Comparison of ENCODE assay signal across 30 cellular contexts in the genomic region with DNA sequence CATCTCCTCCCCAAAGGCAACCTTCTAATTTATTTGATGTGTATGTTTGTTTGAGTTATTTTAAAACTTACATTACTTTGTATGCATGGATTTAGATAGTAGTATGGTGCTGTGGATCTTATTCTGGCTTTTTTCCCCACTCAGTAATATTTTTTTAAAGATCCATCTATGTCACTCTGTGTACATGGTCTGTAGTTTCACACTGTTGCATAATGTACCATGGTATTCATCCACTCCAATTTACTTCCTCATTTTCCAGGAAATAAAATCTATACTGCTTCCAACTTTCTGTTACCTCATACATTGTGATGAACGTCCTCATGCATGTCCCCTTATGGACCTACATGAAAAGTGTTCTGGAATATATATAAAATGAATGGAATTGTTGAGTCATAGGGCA. TPM values are rescaled to one million over a fixed set of nuclear protein-coding genes. Genes with fewer than 3 reads are reported as not detected.
DNase-seq lines count a peak whose midpoint lies in the region; ATAC-seq, FAIRE-seq and TF ChIP-seq lines count a peak whose summit lies in the region.
"Had no signal": no experiment of that assay in that cellular context is flagged by ENCODE, and none has a peak within 500 bp of the region (broad histone marks: within the 10 kb centered on the region; RNA-seq: fewer than 3 reads in every experiment).

No MANE protein-coding gene starts in this region.

- no peak overlapping the region for H3K9ac ChIP-seq in K562 (ENCODE audit: insufficient read depth in 1 of 2, low read depth in 2 of 2, low read length in 2 of 2)
- H3K9ac ChIP-seq: BLaER1, SK-N-SH had no signal

- H4K20me1 ChIP-seq in K562 (replicated peaks; ENCODE audit: control insufficient read depth, insufficient read depth, low read length): no peaks in the 10 kb centered on the region
- H4K20me1 ChIP-seq: BLaER1 had no signal

- H3K4me1 ChIP-seq in K562 (replicated peaks in 1 of 2; ENCODE audit: control insufficient read depth in 2 of 2, insufficient read depth in 2 of 2, low read length in 2 of 2) (no peaks in the 10 kb centered on the region), upper lobe of right lung (no peaks in the 10 kb centered on the region)
- H3K4me1 ChIP-seq: BLaER1, Peyer's patch had no signal

- no peak overlapping the region for H2AFZ ChIP-seq in K562 (ENCODE audit: low read depth, low read length)

- no peaks in the 10 kb centered on the region for H3K9me3 ChIP-seq in K562 (replicated peaks; ENCODE audit: control insufficient read depth, insufficient read depth, low read depth, low read length)
- no peaks in the 10 kb centered on the region for H3K9me3 ChIP-seq in upper lobe of right lung
- H3K9me3 ChIP-seq: BLaER1, MG63, Peyer's patch, SK-N-SH had no signal

- no peaks in the 10 kb centered on the region for H3K36me3 ChIP-seq in K562 (ENCODE audit: control insufficient read depth, insufficient read depth, low read length)
- H3K36me3 ChIP-seq in upper lobe of right lung: no peaks in the 10 kb centered on the region
- H3K36me3 ChIP-seq: BLaER1, MG63, Peyer's patch had no signal

- H3K4me2 ChIP-seq in K562 (ENCODE audit: insufficient read depth, low read length): no peak overlapping the region
- H3K4me2 ChIP-seq: BLaER1, SK-N-SH had no signal

- no peaks in the 10 kb centered on the region for H3K27me3 ChIP-seq in K562 (ENCODE audit: control insufficient read depth in 2 of 2, insufficient read depth in 2 of 2, low read length in 2 of 2)
- no peaks in the 10 kb centered on the region for H3K27me3 ChIP-seq in upper lobe of right lung
- H3K27me3 ChIP-seq: BLaER1, MG63, Peyer's patch had no signal

- no peak for TF ChIP-seq POLR2A in NB4 (IDR thresholded peaks at IDR 0.05; ENCODE audit: extremely low read depth, insufficient read length)
- TF ChIP-seq POLR2A in K562 (conservative IDR thresholded peaks at IDR 0.05): no peak

- no peaks in the 10 kb centered on the region for H3K79me2 ChIP-seq in K562 (ENCODE audit: control insufficient read depth, insufficient read depth, low read length)

- TF ChIP-seq CTCF in NB4 (IDR thresholded peaks at IDR 0.05; ENCODE audit: low read depth, low read length) (no peak), K562 (IDR thresholded peaks at IDR 0.05 in 2 of 3, conservative IDR thresholded peaks at IDR 0.05 in 1 of 3; ENCODE audit: insufficient read depth in 2 of 3, low read depth in 1 of 3, low read length in 3 of 3) (no peak), upper lobe of right lung (IDR thresholded peaks at IDR 0.05) (no peak)

- in situ Hi-C loops in K562 (cut with MboI): no loop called here

- WGBS in K562 (ENCODE audit: insufficient coverage, low coverage, missing lambda C conversion rate): 0% methylated on average over 1 of the region's 1 CpG

- BruUV-seq in K562 (replicated peaks; lab: Mats Ljungman, UMichigan): no TSS peak

- TF ChIP-seq RAD21 in K562 (CRISPR knock-in tag; conservative IDR thresholded peaks at IDR 0.05 in 1 of 2, IDR thresholded peaks at IDR 0.05 in 1 of 2): no peak

- no peaks in the 10 kb centered on the region for H3K9me1 ChIP-seq in K562 (ENCODE audit: control insufficient read depth, insufficient read depth, low read length)

- H3K27ac ChIP-seq in K562 (ENCODE audit: extremely low read depth, low read depth, low read length) (no peak overlapping the region), upper lobe of right lung (no peak overlapping the region)
- H3K27ac ChIP-seq: BLaER1, Peyer's patch had no signal

- TF ChIP-seq EP300 in K562 (IDR thresholded peaks at IDR 0.05; ENCODE audit: low read length): peak; percentile 33; the same call in 1 of the 2 replicates

- FAIRE-seq in K562 (lab: Jason Lieb, UNC): no peak
- FAIRE-seq: GM12891, H54, HepG2 had no signal

- H3K4me3 ChIP-seq in NB4 (ENCODE audit: low read depth, low read length): no peak overlapping the region
- no peak overlapping the region for H3K4me3 ChIP-seq in K562
- H3K4me3 ChIP-seq in upper lobe of right lung: no peak overlapping the region
- H3K4me3 ChIP-seq: BLaER1, MG63, Peyer's patch had no signal

- DNase-seq in SKM-1 treated with dmso at 0.1 percent for 144 hours (lab: John Stamatoyannopoulos, UW; ENCODE audit: unreplicated experiment) (peak; percentile 39), SKM-1 (lab: John Stamatoyannopoulos, UW; ENCODE audit: unreplicated experiment) (no peak), NB4 (ENCODE audit: low read depth) (peak; percentile 12), K562 (ENCODE audit: extremely low read depth in 1 of 4, low spot score in 3 of 4) (no peak), upper lobe of right lung (no peak), left colon (no peak), GF-D8 (lab: John Stamatoyannopoulos, UW) (no peak)
- DNase-seq: CD4-positive, alpha-beta memory T cell; COR-L47; DMS 273 treated with DMSO at 0.1 percent for 48 hours; DMS79; EL; GDM1; MG63; NCI-H1105; NCI-H146; NCI-H1930; NCI-H446; NCI-H524 treated with DMSO at 0.1 percent for 48 hours; NCI-H774; Peyer's patch; SHP77 treated with DMSO at 0.1 percent for 48 hours; SK-N-SH; T-cell had no signal

- peak; percentile 42; the same call in 2 of the 3 replicates for ATAC-seq in K562
- peak; percentile 48 for ATAC-seq in upper lobe of right lung
- no peak for ATAC-seq in left colon
- no peak for ATAC-seq in HG03460 (IDR thresholded peaks at IDR 0.05; ENCODE audit: unreplicated experiment)
- ATAC-seq: HepG2, T-cell had no signal

- CTCF ChIA-PET in K562 (lab: Yijun Ruan, JAX; ENCODE audit: low intra/inter-chr PET ratio): no interaction called here

- intact Hi-C loops in K562 (cut with micrococcal nuclease): no loop called here
- intact Hi-C loops in upper lobe of right lung (cut with DNase I): no loop called here
- intact Hi-C loops in left colon (cut with DNase I, micrococcal nuclease): no loop called here

- POLR2A ChIA-PET in K562 (lab: Yijun Ruan, JAX): interaction anchor here (0.6 to 1.7 kb wide), 2 partner anchors 10 to 393 kb away, joined by 3 to 5 read pairs; no protein-coding TSS in a partner anchor

RNA-seq across cellular contexts. Expression of a gene that starts 17.6 kb away (rescaled TPM):
- total RNA-seq in K562 (2011; cell fraction: chromatin; rRNA removed; ENCODE audit: low replicate concordance): not detected in 2 replicates
- total RNA-seq in K562 (2011; cell fraction: nucleolus; rRNA removed): not detected in 2 replicates
- total RNA-seq in K562 (2011; cell fraction: nucleoplasm; rRNA removed): not detected in 2 replicates
- total RNA-seq in K562 (2014; rRNA removed): 0.12 TPM in 1 of 2 replicates, not detected in the other
- not detected in 2 replicates for total RNA-seq in K562 (2014; rRNA removed; fragmentation: Illumina TruSeq; extraction: Trizol)
- 0.08 TPM in 1 of 2 replicates, not detected in the other for total RNA-seq in K562 (2015; rRNA removed; fragmentation: Illumina TruSeq; extraction: Trizol)
- total RNA-seq in K562 (2021): 0.09 and 0.16 TPM in 2 replicates
- polyA plus RNA-seq in K562 (2011; rRNA removed): not detected in 2 replicates
- not detected in 2 replicates for polyA plus RNA-seq in K562 (2011; cell fraction: cytosol; rRNA removed)
- not detected in 2 replicates for polyA plus RNA-seq in K562 (2011; cell fraction: nucleus; rRNA removed)
- 0.07 and 0.96 TPM in 2 replicates for polyA plus RNA-seq in K562 (2012)
- 0.07 TPM in 1 of 2 replicates, not detected in the other for polyA plus RNA-seq in K562 (2014; fragmentation: Illumina TruSeq; extraction: Trizol)
- polyA plus RNA-seq in K562 (2014; fragmentation: Nextera tagmentation; extraction: Ambion mirVana): under 1 TPM in 1 of 2 experiments, not detected in 1; 0.03 TPM
- 0.63 TPM in 1 of 2 replicates, not detected in the other for polyA plus RNA-seq in K562 (2014; rRNA removed)
- not detected in 2 replicates for polyA minus RNA-seq in K562 (2011; rRNA and poly(A)+ RNA removed)
- not detected in 2 replicates for polyA minus RNA-seq in K562 (2011; cell fraction: cytosol; rRNA and poly(A)+ RNA removed)
- not detected in 2 replicates for polyA minus RNA-seq in K562 (2011; cell fraction: nucleus; rRNA and poly(A)+ RNA removed)
- total RNA-seq in upper lobe of right lung: 36.0 TPM
- 1 to 10 TPM; 4.9 to 5.9 TPM for total RNA-seq in left colon
- total RNA-seq: HepG2, OCI-LY7 had no signal
- polyA plus RNA-seq: HepG2 had no signal

RNA-seq across cellular contexts. Expression of a gene that starts 19.1 kb away (rescaled TPM):
- total RNA-seq in K562 (2011; cell fraction: chromatin; rRNA removed; ENCODE audit: low replicate concordance): 35.5 and 41.0 TPM in 2 replicates
- 21.0 and 28.4 TPM in 2 replicates for total RNA-seq in K562 (2011; cell fraction: nucleolus; rRNA removed)
- total RNA-seq in K562 (2011; cell fraction: nucleoplasm; rRNA removed): 39.5 and 47.2 TPM in 2 replicates
- total RNA-seq in K562 (2014; rRNA removed) (9.7 and 11.8 TPM in 2 replicates), K562 (2014; rRNA removed; fragmentation: Illumina TruSeq; extraction: Trizol) (14.7 and 16.3 TPM in 2 replicates), K562 (2015; rRNA removed; fragmentation: Illumina TruSeq; extraction: Trizol) (13.4 and 14.4 TPM in 2 replicates), K562 (2021) (12.0 and 14.0 TPM in 2 replicates), upper lobe of right lung (52.6 TPM), left colon (10 to 100 TPM; 26.6 to 35.3 TPM)
- polyA plus RNA-seq in K562 (2011; rRNA removed) (19.4 and 23.6 TPM in 2 replicates), K562 (2014; fragmentation: Illumina TruSeq; extraction: Trizol) (17.2 and 18.1 TPM in 2 replicates), K562 (2014; fragmentation: Nextera tagmentation; extraction: Ambion mirVana) (1 to 10 TPM; 3.1 to 4.1 TPM), K562 (2014; rRNA removed) (15.9 and 16.7 TPM in 2 replicates)
- 6.9 and 13.7 TPM in 2 replicates for polyA plus RNA-seq in K562 (2011; cell fraction: cytosol; rRNA removed)
- 40.5 and 51.0 TPM in 2 replicates for polyA plus RNA-seq in K562 (2011; cell fraction: nucleus; rRNA removed)
- 15.8 and 33.7 TPM in 2 replicates for polyA plus RNA-seq in K562 (2012)
- polyA minus RNA-seq in K562 (2011; rRNA and poly(A)+ RNA removed): 15.1 and 17.6 TPM in 2 replicates
- polyA minus RNA-seq in K562 (2011; cell fraction: cytosol; rRNA and poly(A)+ RNA removed): 7.0 and 7.8 TPM in 2 replicates
- 18.7 and 28.2 TPM in 2 replicates for polyA minus RNA-seq in K562 (2011; cell fraction: nucleus; rRNA and poly(A)+ RNA removed)

RNA-seq across cellular contexts. Expression of a gene that starts 24.3 kb away (rescaled TPM):
- 15.3 and 21.9 TPM in 2 replicates for total RNA-seq in K562 (2011; cell fraction: chromatin; rRNA removed; ENCODE audit: low replicate concordance)
- total RNA-seq in K562 (2011; cell fraction: nucleolus; rRNA removed): 11.0 and 12.1 TPM in 2 replicates
- total RNA-seq in K562 (2011; cell fraction: nucleoplasm; rRNA removed): 14.4 and 17.1 TPM in 2 replicates
- 15.4 and 20.9 TPM in 2 replicates for total RNA-seq in K562 (2014; rRNA removed)
- total RNA-seq in K562 (2014; rRNA removed; fragmentation: Illumina TruSeq; extraction: Trizol): 18.7 and 22.8 TPM in 2 replicates
- total RNA-seq in K562 (2015; rRNA removed; fragmentation: Illumina TruSeq; extraction: Trizol): 17.6 and 22.1 TPM in 2 replicates
- total RNA-seq in K562 (2021): 23.3 and 24.1 TPM in 2 replicates
- 29.2 and 32.9 TPM in 2 replicates for polyA plus RNA-seq in K562 (2011; rRNA removed)
- 15.8 and 17.6 TPM in 2 replicates for polyA plus RNA-seq in K562 (2011; cell fraction: cytosol; rRNA removed)
- polyA plus RNA-seq in K562 (2011; cell fraction: nucleus; rRNA removed): 36.1 and 40.8 TPM in 2 replicates
- polyA plus RNA-seq in K562 (2012): 23.2 and 35.3 TPM in 2 replicates
- 36.3 and 38.0 TPM in 2 replicates for polyA plus RNA-seq in K562 (2014; fragmentation: Illumina TruSeq; extraction: Trizol)
- polyA plus RNA-seq in K562 (2014; fragmentation: Nextera tagmentation; extraction: Ambion mirVana): 10 to 100 TPM; 39.6 to 41.2 TPM
- polyA plus RNA-seq in K562 (2014; rRNA removed): 24.6 and 34.3 TPM in 2 replicates
- 7.0 and 10.2 TPM in 2 replicates for polyA minus RNA-seq in K562 (2011; rRNA and poly(A)+ RNA removed)
- polyA minus RNA-seq in K562 (2011; cell fraction: cytosol; rRNA and poly(A)+ RNA removed): 1.4 and 4.3 TPM in 2 replicates
- 4.6 and 8.7 TPM in 2 replicates for polyA minus RNA-seq in K562 (2011; cell fraction: nucleus; rRNA and poly(A)+ RNA removed)
- 35.6 TPM for total RNA-seq in upper lobe of right lung
- 10 to 100 TPM; 18.2 to 19.2 TPM for total RNA-seq in left colon

Comparison
In these comparisons a context has a peak if more than half of its experiments do, and no peak if none do; other contexts are left out.
1. DNase-seq: peak in SKM-1 treated with dmso at 0.1 percent for 144 hours (single experiment) and NB4 (single experiment); none in SKM-1 (single experiment), K562 (0 of 4), upper lobe of right lung (single experiment), left colon (0 of 2) and GF-D8 (single experiment).
2. ATAC-seq: peak in K562 (single experiment) and upper lobe of right lung (single experiment); none in left colon (single experiment) and HG03460 (single experiment).
3. RNA of a gene that starts 17.6 kb away (total RNA-seq): 36.0 TPM in upper lobe of right lung (single experiment) and 4.9 to 5.9 TPM in left colon; 0.08 to 0.16 TPM in K562; every median in the first group is over 4 times any median in the second.